ENCODE assay signal across 29 cellular contexts in the genomic region with DNA sequence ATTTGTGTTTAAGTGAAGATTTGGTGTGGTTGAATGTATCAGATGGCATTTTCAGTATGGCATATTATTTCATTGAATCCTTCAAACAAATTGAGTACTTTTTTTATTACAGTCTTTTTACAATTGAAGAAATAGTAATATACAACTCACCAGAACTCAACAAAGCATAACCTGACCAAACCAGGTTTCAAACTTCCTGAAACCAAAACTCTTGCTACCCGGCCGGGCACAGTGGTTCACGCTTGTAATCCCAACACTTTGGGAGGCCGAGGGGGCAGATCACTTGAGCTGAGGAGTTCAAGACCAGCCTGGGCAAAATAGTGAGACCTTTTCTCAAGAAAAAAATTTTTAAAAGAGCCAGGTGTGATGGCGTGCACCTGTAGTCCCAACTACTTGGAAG.
"Had no signal": no experiment of that assay in that cellular context is flagged by ENCODE, and none has a peak within 500 bp of the region (broad histone marks: within the 10 kb centered on the region; RNA-seq: fewer than 3 reads in every experiment).

No MANE protein-coding gene starts in this region.

- H3K36me3 Mint-ChIP-seq: activated CD4-positive, alpha-beta memory T cell treated with anti-CD3 and anti-CD28 coated beads for 36 hours; activated CD8-positive, alpha-beta memory T cell treated with anti-CD3 and anti-CD28 coated beads, Interleukin-2, amount 10 ng/mL, durations not matched to agents 7 days and 5 days; activated naive CD4-positive, alpha-beta T cell treated with anti-CD3 and anti-CD28 coated beads, Interleukin-2, amount 10 ng/mL, durations not matched to agents 7 days and 5 days; activated naive CD4-positive, alpha-beta T cell treated with anti-CD3 and anti-CD28 coated beads, Interleukin-2, amount 50 U/mL, for 72 hours; activated naive CD8-positive, alpha-beta T cell treated with anti-CD3 and anti-CD28 coated beads, Interleukin-2, amount 10 ng/mL, durations not matched to agents 7 days and 5 days; brain had no signal

- H3K4me1 ChIP-seq: ascending aorta, breast epithelium had no signal

- H3K9me3 Mint-ChIP-seq: activated CD4-positive, alpha-beta memory T cell treated with anti-CD3 and anti-CD28 coated beads for 36 hours; activated CD4-positive, alpha-beta T cell treated with anti-CD3 and anti-CD28 coated beads, Interleukin-2, amount 10 ng/mL, durations not matched to agents 24 days and 14 days; activated naive CD4-positive, alpha-beta T cell treated with anti-CD3 and anti-CD28 coated beads, Interleukin-2, amount 10 ng/mL, durations not matched to agents 7 days and 5 days; activated naive CD4-positive, alpha-beta T cell treated with anti-CD3 and anti-CD28 coated beads, Interleukin-2, amount 50 U/mL, for 72 hours; activated naive CD8-positive, alpha-beta T cell treated with anti-CD3 and anti-CD28 coated beads, Interleukin-2, amount 10 ng/mL, durations not matched to agents 7 days and 5 days; activated T-cell treated with anti-CD3 and anti-CD28 coated beads, Interleukin-2, amount 50 U/mL, for 72 hours; brain had no signal

- H3K4me1 Mint-ChIP-seq: activated CD4-positive, alpha-beta T cell treated with anti-CD3 and anti-CD28 coated beads for 36 hours; activated CD4-positive, alpha-beta T cell treated with anti-CD3 and anti-CD28 coated beads, Interleukin-2, amount 10 ng/mL, durations not matched to agents 24 days and 14 days; activated CD8-positive, alpha-beta memory T cell treated with anti-CD3 and anti-CD28 coated beads, Interleukin-2, amount 10 ng/mL, durations not matched to agents 7 days and 5 days; activated naive CD4-positive, alpha-beta T cell treated with anti-CD3 and anti-CD28 coated beads, Interleukin-2, amount 10 ng/mL, durations not matched to agents 7 days and 5 days; activated naive CD8-positive, alpha-beta T cell treated with anti-CD3 and anti-CD28 coated beads, Interleukin-2, amount 10 ng/mL, durations not matched to agents 7 days and 5 days; brain had no signal

- H3K4me3 ChIP-seq: ascending aorta, breast epithelium, cardiac muscle cell had no signal

- FAIRE-seq: colon, frontal cortex had no signal

- H3K4me3 Mint-ChIP-seq: activated CD4-positive, alpha-beta memory T cell treated with anti-CD3 and anti-CD28 coated beads for 36 hours; activated CD4-positive, alpha-beta T cell treated with anti-CD3 and anti-CD28 coated beads for 36 hours; activated CD4-positive, alpha-beta T cell treated with anti-CD3 and anti-CD28 coated beads, Interleukin-2, amount 10 ng/mL, durations not matched to agents 24 days and 14 days; activated CD8-positive, alpha-beta memory T cell treated with anti-CD3 and anti-CD28 coated beads, Interleukin-2, amount 10 ng/mL, durations not matched to agents 7 days and 5 days; activated CD8-positive, alpha-beta T cell treated with anti-CD3 and anti-CD28 coated beads, Interleukin-2, amount 10 ng/mL, durations not matched to agents 7 days and 5 days; activated naive CD4-positive, alpha-beta T cell treated with anti-CD3 and anti-CD28 coated beads, Interleukin-2, amount 10 ng/mL, durations not matched to agents 7 days and 5 days; activated naive CD8-positive, alpha-beta T cell treated with anti-CD3 and anti-CD28 coated beads, Interleukin-2, amount 10 ng/mL, durations not matched to agents 7 days and 5 days; activated T-cell treated with anti-CD3 and anti-CD28 coated beads, Interleukin-2, amount 50 U/mL, for 72 hours; brain had no signal

- H3K27me3 Mint-ChIP-seq: activated CD4-positive, alpha-beta memory T cell treated with anti-CD3 and anti-CD28 coated beads for 36 hours; activated CD4-positive, alpha-beta T cell treated with anti-CD3 and anti-CD28 coated beads for 36 hours; activated CD4-positive, alpha-beta T cell treated with anti-CD3 and anti-CD28 coated beads, Interleukin-2, amount 10 ng/mL, durations not matched to agents 24 days and 14 days; activated CD8-positive, alpha-beta memory T cell treated with anti-CD3 and anti-CD28 coated beads, Interleukin-2, amount 10 ng/mL, durations not matched to agents 7 days and 5 days; activated naive CD4-positive, alpha-beta T cell treated with anti-CD3 and anti-CD28 coated beads, Interleukin-2, amount 10 ng/mL, durations not matched to agents 7 days and 5 days; activated naive CD8-positive, alpha-beta T cell treated with anti-CD3 and anti-CD28 coated beads, Interleukin-2, amount 10 ng/mL, durations not matched to agents 7 days and 5 days; brain had no signal

- H3K27me3 ChIP-seq: ascending aorta, breast epithelium, cardiac muscle cell had no signal

- H3K36me3 ChIP-seq: ascending aorta, breast epithelium, cardiac muscle cell had no signal

- H3K9me3 ChIP-seq: ascending aorta, breast epithelium had no signal

- H3K27ac Mint-ChIP-seq: activated CD4-positive, alpha-beta memory T cell treated with anti-CD3 and anti-CD28 coated beads for 36 hours; activated CD4-positive, alpha-beta T cell treated with anti-CD3 and anti-CD28 coated beads for 36 hours; activated CD4-positive, alpha-beta T cell treated with anti-CD3 and anti-CD28 coated beads, Interleukin-2, amount 10 ng/mL, durations not matched to agents 24 days and 14 days; activated CD8-positive, alpha-beta memory T cell treated with anti-CD3 and anti-CD28 coated beads, Interleukin-2, amount 10 ng/mL, durations not matched to agents 7 days and 5 days; activated CD8-positive, alpha-beta T cell treated with anti-CD3 and anti-CD28 coated beads, Interleukin-2, amount 10 ng/mL, durations not matched to agents 7 days and 5 days; activated naive CD4-positive, alpha-beta T cell treated with anti-CD3 and anti-CD28 coated beads, Interleukin-2, amount 10 ng/mL, durations not matched to agents 7 days and 5 days; activated naive CD4-positive, alpha-beta T cell treated with anti-CD3 and anti-CD28 coated beads, Interleukin-2, amount 50 U/mL, for 72 hours; activated naive CD8-positive, alpha-beta T cell treated with anti-CD3 and anti-CD28 coated beads, Interleukin-2, amount 10 ng/mL, durations not matched to agents 7 days and 5 days; activated T-cell treated with anti-CD3 and anti-CD28 coated beads, Interleukin-2, amount 50 U/mL, for 72 hours; brain had no signal

- DNase-seq: activated CD4-positive, alpha-beta memory T cell treated with anti-CD3 and anti-CD28 coated beads for 36 hours; activated CD4-positive, alpha-beta T cell treated with anti-CD3 and anti-CD28 coated beads for 36 hours; activated CD4-positive, alpha-beta T cell treated with anti-CD3 and anti-CD28 coated beads, Interleukin-2, amount 10 ng/mL, durations not matched to agents 24 days and 14 days; activated CD4-positive, CD25-positive, alpha-beta regulatory T cell; activated CD4-positive, CD25-positive, alpha-beta regulatory T cell treated with anti-CD3 and anti-CD28 coated beads, Interleukin-2, amount 50 U/mL, for 72 hours; activated CD8-positive, alpha-beta memory T cell treated with anti-CD3 and anti-CD28 coated beads, Interleukin-2, amount 50 U/mL, for 4 hours; activated CD8-positive, alpha-beta T cell treated with anti-CD3 and anti-CD28 coated beads, Interleukin-2, amount 10 ng/mL, durations not matched to agents 7 days and 5 days; activated gamma-delta T cell; activated naive CD4-positive, alpha-beta T cell; activated naive CD4-positive, alpha-beta T cell treated with anti-CD3 and anti-CD28 coated beads, Interleukin-2, amount 10 ng/mL, durations not matched to agents 7 days and 5 days; activated naive CD8-positive, alpha-beta T cell treated with anti-CD3 and anti-CD28 coated beads, Interleukin-2, amount 10 ng/mL, durations not matched to agents 7 days and 5 days; activated T-cell treated with anti-CD3 and anti-CD28 coated beads, Interleukin-2, amount 50 U/mL, for 1 hour; activated T-cell treated with anti-CD3 and anti-CD28 coated beads, Interleukin-2, amount 50 U/mL, for 72 hours; central memory CD4-positive, alpha-beta T cell; cortex of kidney; dermis blood vessel endothelial cell; effector CD8-positive, alpha-beta T cell; foreskin fibroblast; head of caudate nucleus; T-helper 2 cell had no signal

- ATAC-seq: activated CD4-positive, alpha-beta T cell treated with anti-CD3 and anti-CD28 coated beads for 36 hours; activated CD8-positive, alpha-beta memory T cell treated with anti-CD3 and anti-CD28 coated beads, Interleukin-2, amount 10 ng/mL, durations not matched to agents 7 days and 5 days; activated CD8-positive, alpha-beta T cell treated with anti-CD3 and anti-CD28 coated beads, Interleukin-2, amount 10 ng/mL, durations not matched to agents 7 days and 5 days; activated naive CD4-positive, alpha-beta T cell treated with anti-CD3 and anti-CD28 coated beads, Interleukin-2, amount 50 U/mL, for 72 hours; activated T-cell treated with anti-CD3 and anti-CD28 coated beads, Interleukin-2, amount 50 U/mL, for 72 hours; esophagus mucosa had no signal

- H3K27ac ChIP-seq: ascending aorta, breast epithelium, cardiac muscle cell had no signal
